ENCODE assay signal across 26 cellular contexts in genomic region chr6:169266746-169267629, GRCh38. TPM values are rescaled to one million over a fixed set of nuclear protein-coding genes. Genes with fewer than 3 reads are reported as not detected.
DNase-seq lines count a peak whose midpoint lies in the region; ATAC-seq and TF ChIP-seq lines count a peak whose summit lies in the region.
"Had no signal": no experiment of that assay in that cellular context is flagged by ENCODE, and none has a peak within 500 bp of the region (broad histone marks: within the 10 kb centered on the region; RNA-seq: fewer than 3 reads in every experiment).

No MANE protein-coding gene starts in this region.

- H3K79me1 ChIP-seq in mesendoderm (ENCODE audit: low read length) = no peaks in the 10 kb centered on the region

- H3K56ac ChIP-seq in mesendoderm (ENCODE audit: low read length) = no peak overlapping the region

- H2BK120ac ChIP-seq in mesendoderm (ENCODE audit: low read depth, low read length) = no peak overlapping the region

- H3K9me3 ChIP-seq in right atrium auricular region = no peaks in the 10 kb centered on the region
- H3K9me3 ChIP-seq in adipocyte (ENCODE audit: control insufficient read depth, low read length) = no peaks in the 10 kb centered on the region
- no peaks in the 10 kb centered on the region for H3K9me3 ChIP-seq in aorta (ENCODE audit: control insufficient read depth, low read length)
- H3K9me3 ChIP-seq: lower lobe of right lung, prostate gland had no signal

- no peak overlapping the region for H3K23ac ChIP-seq in mesendoderm (ENCODE audit: low read length)

- no peak overlapping the region for H3K9ac ChIP-seq in adipocyte (ENCODE audit: low read length)
- no peak overlapping the region for H3K9ac ChIP-seq in mesendoderm (ENCODE audit: low read length)

- H2BK15ac ChIP-seq in mesendoderm (replicated peaks; ENCODE audit: low read depth) = no peak overlapping the region

- no peak overlapping the region for H2BK5ac ChIP-seq in mesendoderm (ENCODE audit: low read length)

- intact Hi-C loops in left cardiac atrium (cut with DNase I) (no loop called here), aorta (cut with DNase I) (no loop called here)

- H3K18ac ChIP-seq in mesendoderm (ENCODE audit: low read length) = no peak overlapping the region

- 96% methylated on average over 15 of the region's 15 CpGs for WGBS in aorta, 2 donors
- whole genome bisulfite sequencing in mesendoderm (ENCODE audit: extremely low coverage, insufficient coverage, low lambda C conversion rate) = no CpG with 5 or more reads among the region's 15 CpGs

- TF ChIP-seq CTCF in right atrium auricular region (IDR thresholded peaks at IDR 0.05) (no peak), foreskin fibroblast (IDR thresholded peaks at IDR 0.05; ENCODE audit: low read depth, low read length) (no peak)

- H3K4me1 ChIP-seq in right atrium auricular region = no peaks in the 10 kb centered on the region
- H3K4me1 ChIP-seq in adipocyte (ENCODE audit: control insufficient read depth, insufficient read depth, low read length) = peaks cover 36% of the 10 kb centered on the region
- no peaks in the 10 kb centered on the region for H3K4me1 ChIP-seq in aorta (ENCODE audit: control insufficient read depth in 1 of 2, insufficient read depth in 2 of 2, low read length in 2 of 2)
- no peaks in the 10 kb centered on the region for H3K4me1 ChIP-seq in mesendoderm (ENCODE audit: control insufficient read depth, low read depth, low read length)
- H3K4me1 ChIP-seq: prostate gland had no signal

- no peak overlapping the region for H4K8ac ChIP-seq in mesendoderm (ENCODE audit: low read depth, low read length)

- no peak for ATAC-seq in left cardiac atrium
- ATAC-seq in aorta (ENCODE audit: low FRiP score) = peak; percentile 2
- ATAC-seq: activated T-cell treated with anti-CD3 and anti-CD28 coated beads, Interleukin-2, amount 50 U/mL, for 4 hours; lower lobe of right lung had no signal

- H3K4me2 ChIP-seq in mesendoderm (ENCODE audit: low read length) = no peak overlapping the region
- H3K4me2 ChIP-seq: hepatocyte had no signal

- H3K27me3 ChIP-seq in right atrium auricular region (no peaks in the 10 kb centered on the region), adipocyte (replicated peaks; ENCODE audit: control insufficient read depth, insufficient read depth, low read length) (no peaks in the 10 kb centered on the region), aorta (ENCODE audit: control insufficient read depth in 1 of 2, insufficient read depth in 2 of 2, low read length in 1 of 2) (no peaks in the 10 kb centered on the region), mesendoderm (ENCODE audit: insufficient read depth, low read length, poor library complexity) (no peaks in the 10 kb centered on the region)
- H3K27me3 ChIP-seq: hepatocyte had no signal

- H3K4me3 ChIP-seq in right atrium auricular region (no peak overlapping the region), adipocyte (ENCODE audit: low read length) (no peak overlapping the region), foreskin fibroblast (ENCODE audit: low read depth in 1 of 2, low read length in 2 of 2) (no peak overlapping the region), aorta (ENCODE audit: low read length in 2 of 2) (no peak overlapping the region), mesendoderm (ENCODE audit: low read length) (no peak overlapping the region)
- H3K4me3 ChIP-seq: hepatocyte, lower lobe of right lung, prostate gland had no signal

- H3K4ac ChIP-seq in mesendoderm (ENCODE audit: low read depth, low read length) = no peak overlapping the region

- H3K36me3 ChIP-seq in right atrium auricular region (no peaks in the 10 kb centered on the region), adipocyte (ENCODE audit: control insufficient read depth, insufficient read depth, low read length, severe bottlenecking) (no peaks in the 10 kb centered on the region), aorta (ENCODE audit: control insufficient read depth in 1 of 2, insufficient read depth in 2 of 2, low read length in 1 of 2) (no peaks in the 10 kb centered on the region), mesendoderm (ENCODE audit: control insufficient read depth, insufficient read depth, low read length) (no peaks in the 10 kb centered on the region)
- H3K36me3 ChIP-seq: lower lobe of right lung, prostate gland had no signal

- H4K5ac ChIP-seq in mesendoderm (ENCODE audit: low read length) = no peak overlapping the region

- DNase-seq in right atrium auricular region (ENCODE audit: low spot score) (peak; percentile 71), left cardiac atrium (no peak), adipocyte (ENCODE audit: low read depth) (peak; percentile 48), foreskin fibroblast (peak; percentile 67 to 78), aorta (peak in 1 of 2 donors; percentile 65), dedifferentiated amniotic fluid mesenchymal stem cell (ENCODE audit: extremely low spot score) (no peak), mesendoderm (no peak)
- DNase-seq in activated CD4-positive, alpha-beta T cell treated with anti-CD3 and anti-CD28 coated beads, Interleukin-2, amount 50 U/mL, for 4 hours = no peak
- DNase-seq: activated CD4-positive, CD25-positive, alpha-beta regulatory T cell; activated CD8-positive, alpha-beta memory T cell treated with anti-CD3 and anti-CD28 coated beads for 24 hours; activated naive CD4-positive, alpha-beta T cell treated with Interleukin-2 at 50 U/mL for 16 hours; activated T-cell treated with anti-CD3 and anti-CD28 coated beads, Interleukin-2, amount 50 U/mL, for 4 hours; cerebellar nuclear complex; effector CD4-positive, alpha-beta T cell; H9; immature natural killer cell; lower lobe of right lung; NCI-H1694 treated with DMSO at 0.1 percent for 48 hours; NCI-H226; NCI-H774; SHP77; T1000 had no signal

- no peak overlapping the region for H2AK5ac ChIP-seq in mesendoderm (ENCODE audit: low read length)

- H3K27ac ChIP-seq in right atrium auricular region (peak overlapping the region in 1 of 2 donors; percentile 6), aorta (ENCODE audit: low read depth in 1 of 2, low read length in 2 of 2) (no peak overlapping the region), mesendoderm (ENCODE audit: low read depth, low read length) (no peak overlapping the region)
- H3K27ac ChIP-seq: C4-2B, hepatocyte, lower lobe of right lung, prostate gland had no signal

- H3K79me2 ChIP-seq in mesendoderm (ENCODE audit: control insufficient read depth, insufficient read depth, low read length) = no peaks in the 10 kb centered on the region
- H3K79me2 ChIP-seq: hepatocyte had no signal

RNA-seq across cellular contexts. Expression of gene THBS2, which starts 13.3 kb away (rescaled TPM):
- total RNA-seq in right atrium auricular region (10 to 100 TPM; 16.2 to 24.5 TPM), left cardiac atrium (10 to 100 TPM; 22.7 to 74.8 TPM), aorta (1,000 to 10,000 TPM in 1 of 2 donors, 100 to 1,000 TPM in 1; 700 to 1,026 TPM)
- 100 to 1,000 TPM in 1 of 2 donors, 10 to 100 TPM in 1; 68.6 to 378 TPM for polyA plus RNA-seq in aorta
- 9.5 TPM for polyA plus RNA-seq in mesendoderm (2013, experiment 1 of 2)
- 10.1 TPM for polyA plus RNA-seq in mesendoderm (2013, experiment 2 of 2)
- total RNA-seq: OCI-LY7 had no signal

Comparison
In these comparisons a context has a peak if more than half of its experiments do, and no peak if none do; other contexts are left out.
1. DNase-seq: peak in right atrium auricular region (single experiment), adipocyte (single experiment) and foreskin fibroblast (2 of 2); none in left cardiac atrium (single experiment), activated CD4-positive, alpha-beta T cell treated with anti-CD3 and anti-CD28 coated beads, Interleukin-2, amount 50 U/mL, for 4 hours (0 of 2), dedifferentiated amniotic fluid mesenchymal stem cell (single experiment) and mesendoderm (single experiment).
2. RNA of gene THBS2, which starts 13.3 kb away (total RNA-seq): 700 to 1,026 TPM in aorta; 22.7 to 74.8 TPM in left cardiac atrium and 16.2 to 24.5 TPM in right atrium auricular region; every median in the first group is over 4 times any median in the second.